8 cellular contexts compared by ENCODE assay signal in the genomic region with DNA sequence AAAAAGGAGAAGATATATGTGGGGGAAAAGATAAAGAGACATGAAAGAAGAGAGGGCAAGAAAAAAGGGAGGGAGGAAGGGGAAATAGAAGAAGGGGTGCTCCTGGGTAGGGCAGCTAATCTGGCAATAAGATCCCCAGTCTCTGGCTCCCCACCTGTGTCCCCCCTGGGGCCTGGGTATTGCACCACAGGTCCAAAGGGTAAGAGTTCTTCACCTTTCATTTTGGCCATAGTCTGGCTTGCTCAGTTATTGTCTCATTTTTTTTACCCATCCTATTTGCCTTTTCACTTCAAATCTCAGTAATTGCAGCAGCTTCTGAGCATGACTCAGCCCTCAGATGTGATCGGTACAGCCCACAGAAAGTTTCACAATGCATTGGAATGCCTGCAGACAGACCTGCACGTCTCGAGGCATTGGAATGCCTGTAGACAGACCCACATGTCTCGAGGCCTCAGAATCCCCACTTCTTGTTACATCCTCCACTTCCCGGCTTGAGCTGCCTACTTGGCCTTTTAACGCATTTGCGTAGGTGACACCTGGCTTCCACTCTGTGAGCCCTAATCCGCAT.
DNase-seq lines count a peak whose midpoint lies in the region; ATAC-seq and TF ChIP-seq lines count a peak whose summit lies in the region.

No MANE protein-coding gene starts in this region.

- no peaks in the 10 kb centered on the region for H3K27me3 ChIP-seq in ACC112 (ENCODE audit: insufficient read depth, low read length)
- no peaks in the 10 kb centered on the region for H3K27me3 ChIP-seq in left lung
- no peaks in the 10 kb centered on the region for H3K27me3 ChIP-seq in sigmoid colon

- intact Hi-C loops in left lung (cut with DNase I) (no loop called here), sigmoid colon (cut with DNase I) (no loop called here)

- H3K9me3 Mint-ChIP-seq in activated naive CD4-positive, alpha-beta T cell treated with anti-CD3 and anti-CD28 coated beads, Interleukin-2, amount 50 U/mL, for 72 hours, result peaks cover 3 to 4% of the 10 kb centered on the region in 2 donors

- H3K27ac ChIP-seq in ACC112 (ENCODE audit: low read depth, low read length) (peak overlapping the region; percentile 25), left lung (no peak overlapping the region), sigmoid colon (no peak overlapping the region)

- peak; percentile 89 for DNase-seq in HFF-Myc (ENCODE audit: extremely low read depth, low read depth)
- DNase-seq in activated naive CD4-positive, alpha-beta T cell treated with anti-CD3 and anti-CD28 coated beads, Interleukin-2, amount 50 U/mL, for 72 hours (ENCODE audit: low spot score in 2 of 2), result peak in 1 of 2 donors; percentile 56
- peak in 1 of 2 donors; percentile 72 for DNase-seq in left lung
- no peak for DNase-seq in sigmoid colon

- TF ChIP-seq CTCF in HFF-Myc (IDR thresholded peaks at IDR 0.05; ENCODE audit: low read depth, low read length, missing control alignments), result no peak
- no peak for TF ChIP-seq CTCF in left lung (IDR thresholded peaks at IDR 0.05)
- no peak for TF ChIP-seq CTCF in sigmoid colon (IDR thresholded peaks at IDR 0.05)

- TF ChIP-seq EP300 in sigmoid colon (IDR thresholded peaks at IDR 0.05), result no peak

- peak; percentile 71 to 87 for ATAC-seq in activated naive CD4-positive, alpha-beta T cell treated with anti-CD3 and anti-CD28 coated beads, Interleukin-2, amount 50 U/mL, for 72 hours
- ATAC-seq in left lung (peak; percentile 94), GM18519 (IDR thresholded peaks at IDR 0.05; ENCODE audit: low FRiP score, unreplicated experiment) (no peak), GM19324 (IDR thresholded peaks at IDR 0.05; ENCODE audit: low FRiP score, unreplicated experiment) (no peak), GM21515 (IDR thresholded peaks at IDR 0.05; ENCODE audit: unreplicated experiment) (no peak)

- peaks cover 0 to 6% of the 10 kb centered on the region in 2 donors for H3K36me3 Mint-ChIP-seq in activated naive CD4-positive, alpha-beta T cell treated with anti-CD3 and anti-CD28 coated beads, Interleukin-2, amount 50 U/mL, for 72 hours

- 78 to 80% methylated on average over 8 of the region's 8 CpGs for WGBS in sigmoid colon, 2 donors

- no peaks in the 10 kb centered on the region for H3K79me2 ChIP-seq in ACC112 (ENCODE audit: control insufficient read depth, insufficient read depth, low read length, unreplicated experiment)

- no peak for TF ChIP-seq POLR2A in sigmoid colon (IDR thresholded peaks at IDR 0.05)

- H3K9me3 ChIP-seq in left lung, result no peaks in the 10 kb centered on the region
- no peaks in the 10 kb centered on the region for H3K9me3 ChIP-seq in sigmoid colon

- peak overlapping the region in 1 of 2 donors; percentile 5 for H3K27ac Mint-ChIP-seq in activated naive CD4-positive, alpha-beta T cell treated with anti-CD3 and anti-CD28 coated beads, Interleukin-2, amount 50 U/mL, for 72 hours

- H3K4me1 ChIP-seq in ACC112 (ENCODE audit: control insufficient read depth, insufficient read depth, low read length, unreplicated experiment) (peaks cover 77% of the 10 kb centered on the region), left lung (peaks cover 0 to 5% of the 10 kb centered on the region in 2 donors), sigmoid colon (no peaks in the 10 kb centered on the region)

- H3K36me3 ChIP-seq in ACC112 (ENCODE audit: insufficient read depth, low read length), result no peaks in the 10 kb centered on the region
- no peaks in the 10 kb centered on the region for H3K36me3 ChIP-seq in left lung
- no peaks in the 10 kb centered on the region for H3K36me3 ChIP-seq in sigmoid colon

- no peak overlapping the region for H2AFZ ChIP-seq in ACC112 (ENCODE audit: low read length, unreplicated experiment)

- H3K4me3 ChIP-seq in ACC112 (ENCODE audit: low read depth, low read length), result no peak overlapping the region
- H3K4me3 ChIP-seq in HFF-Myc (replicated peaks; ENCODE audit: low read depth, low read length), result no peak overlapping the region
- H3K4me3 ChIP-seq in left lung, result no peak overlapping the region
- no peak overlapping the region for H3K4me3 ChIP-seq in sigmoid colon

Comparison
In these comparisons a context has a peak if more than half of its experiments do, and no peak if none do; other contexts are left out.
1. ATAC-seq: peak in activated naive CD4-positive, alpha-beta T cell treated with anti-CD3 and anti-CD28 coated beads, Interleukin-2, amount 50 U/mL, for 72 hours (2 of 2) and left lung (single experiment); none in GM18519 (single experiment), GM19324 (single experiment) and GM21515 (single experiment).